ENCODE assay signal across 8 cellular contexts in genomic region chr16:89363621-89364393, GRCh38.
DNase-seq lines count a peak whose midpoint lies in the region; ATAC-seq and TF ChIP-seq lines count a peak whose summit lies in the region.

No MANE protein-coding gene starts in this region.

- no peak for TF ChIP-seq EP300 in Ishikawa (IDR thresholded peaks at IDR 0.05; ENCODE audit: borderline replicate concordance)

- peak overlapping the region; percentile 27 for H3K4me2 ChIP-seq in skeletal muscle satellite cell (ENCODE audit: low read length)

- TF ChIP-seq CTCF in AG10803 (conservative IDR thresholded peaks at IDR 0.05; ENCODE audit: low read length) (no peak), fibroblast of villous mesenchyme (IDR thresholded peaks at IDR 0.05; ENCODE audit: insufficient read depth, low read depth, low read length) (no peak)

- H3K9me3 ChIP-seq in skeletal muscle satellite cell (replicated peaks; ENCODE audit: low read length): no peaks in the 10 kb centered on the region

- no peak for TF ChIP-seq RAD21 in Ishikawa (IDR thresholded peaks at IDR 0.05; ENCODE audit: low read depth)

- H3K4me3 ChIP-seq in AG10803 (ENCODE audit: low read length) (no peak overlapping the region), fibroblast of villous mesenchyme (ENCODE audit: low read depth, low read length) (no peak overlapping the region), skeletal muscle satellite cell (ENCODE audit: low read length) (no peak overlapping the region)

- CTCF ChIA-PET in activated CD4-positive, alpha-beta memory T cell treated with anti-CD3 and anti-CD28 coated beads, Interleukin-2, amount 10 ng/mL, durations not matched to agents 7 days and 5 days (lab: Charles Lee): no interaction called here

- peaks cover 60% of the 10 kb centered on the region for H3K4me1 ChIP-seq in skeletal muscle satellite cell (ENCODE audit: control insufficient read depth, insufficient read depth, low read length)

- DNase-seq in AG10803 (ENCODE audit: low read depth) (peak; percentile 68), fibroblast of villous mesenchyme (ENCODE audit: low read depth) (peak; percentile 84)
- peak; percentile 63 for DNase-seq in activated CD4-positive, alpha-beta memory T cell treated with anti-CD3 and anti-CD28 coated beads, Interleukin-2, amount 10 ng/mL, durations not matched to agents 7 days and 5 days

- peaks cover 94% of the 10 kb centered on the region for H3K4me1 Mint-ChIP-seq in activated CD4-positive, alpha-beta memory T cell treated with anti-CD3 and anti-CD28 coated beads, Interleukin-2, amount 10 ng/mL, durations not matched to agents 7 days and 5 days

- peak overlapping the region; percentile 83 for H3K27ac Mint-ChIP-seq in activated CD4-positive, alpha-beta memory T cell treated with anti-CD3 and anti-CD28 coated beads, Interleukin-2, amount 10 ng/mL, durations not matched to agents 7 days and 5 days

- H3K9me3 Mint-ChIP-seq in activated CD4-positive, alpha-beta memory T cell treated with anti-CD3 and anti-CD28 coated beads, Interleukin-2, amount 10 ng/mL, durations not matched to agents 7 days and 5 days: no peaks in the 10 kb centered on the region

- H3K4me3 Mint-ChIP-seq in activated CD4-positive, alpha-beta memory T cell treated with anti-CD3 and anti-CD28 coated beads, Interleukin-2, amount 10 ng/mL, durations not matched to agents 7 days and 5 days: peak overlapping the region; percentile 45

- ATAC-seq in HG03280 (IDR thresholded peaks at IDR 0.05; ENCODE audit: unreplicated experiment): no peak
- no peak for ATAC-seq in HG03342 (IDR thresholded peaks at IDR 0.05; ENCODE audit: unreplicated experiment)
- no peak for ATAC-seq in HG03571 (IDR thresholded peaks at IDR 0.05; ENCODE audit: unreplicated experiment)

- POLR2A ChIA-PET in activated CD4-positive, alpha-beta memory T cell treated with anti-CD3 and anti-CD28 coated beads, Interleukin-2, amount 10 ng/mL, durations not matched to agents 7 days and 5 days (lab: Charles Lee): interaction anchor here (1.5 to 1.8 kb wide), 2 partner anchors 28 to 127 kb away, joined by 3 to 7 read pairs; partner anchors contain the start of gene ANKRD11

- H3K9ac ChIP-seq in skeletal muscle satellite cell (ENCODE audit: low read depth, low read length): peak overlapping the region; percentile 2

- H3K36me3 ChIP-seq in skeletal muscle satellite cell (ENCODE audit: insufficient read depth, low read length): no peaks in the 10 kb centered on the region

- H3K27me3 Mint-ChIP-seq in activated CD4-positive, alpha-beta memory T cell treated with anti-CD3 and anti-CD28 coated beads, Interleukin-2, amount 10 ng/mL, durations not matched to agents 7 days and 5 days: no peaks in the 10 kb centered on the region

- no peaks in the 10 kb centered on the region for H3K27me3 ChIP-seq in skeletal muscle satellite cell (ENCODE audit: control insufficient read depth, insufficient read depth, low read length)

- peaks cover 38% of the 10 kb centered on the region for H3K36me3 Mint-ChIP-seq in activated CD4-positive, alpha-beta memory T cell treated with anti-CD3 and anti-CD28 coated beads, Interleukin-2, amount 10 ng/mL, durations not matched to agents 7 days and 5 days (ENCODE audit: low read depth)

TF ChIP-seq in Ishikawa, 13 proteins besides CTCF, POLR2A, EP300 and RAD21:
- 0 out of 2 replicates have a peak, but pooled peaks have one; percentile 3 for TF ChIP-seq MAX (IDR thresholded peaks at IDR 0.05)
- no peak for TF ChIP-seq CREB1 (IDR thresholded peaks at IDR 0.05; ENCODE audit: low read depth)
- peak; percentile 65 for TF ChIP-seq TEAD4 (IDR thresholded peaks at IDR 0.05)
- no peak for TF ChIP-seq NFIC (IDR thresholded peaks at IDR 0.05)
